ENCODE assay signal across 2 cellular contexts in the genomic region with DNA sequence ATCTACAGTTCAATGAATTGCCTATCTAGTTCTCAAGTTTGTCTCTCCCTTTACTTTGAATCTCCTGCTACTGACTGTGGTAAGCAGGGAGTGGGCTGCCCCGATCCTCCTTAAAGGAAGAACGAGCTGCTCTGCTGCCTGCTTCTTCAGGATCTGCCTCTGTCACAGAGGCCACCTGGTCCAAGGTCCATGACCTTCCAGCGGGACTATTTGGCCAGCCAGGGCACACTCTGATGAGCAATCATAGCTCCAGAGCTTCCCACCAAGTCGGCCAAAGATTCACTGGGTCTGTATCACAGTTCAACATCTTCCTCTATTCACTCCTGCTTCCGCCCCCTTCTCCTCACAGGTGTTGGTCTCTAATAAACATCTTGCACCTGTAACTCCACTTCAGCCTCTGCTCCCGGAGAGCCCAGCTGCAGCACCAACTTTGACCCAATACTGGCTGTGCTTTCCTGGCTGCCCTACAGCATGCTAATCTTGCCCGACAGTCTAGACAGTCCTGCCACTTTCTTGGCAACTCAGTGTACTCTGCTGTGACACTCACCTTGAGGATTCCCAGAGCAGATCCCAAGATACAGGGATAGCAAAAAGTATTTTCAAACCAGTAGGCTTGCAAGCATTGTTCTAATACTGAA.
TF ChIP-seq lines count a peak whose summit lies in the region.

No MANE protein-coding gene starts in this region.

TF ChIP-seq in liver, 16 proteins besides CTCF, POLR2A, EP300 and RAD21 (continued from another document):
- TF ChIP-seq, protein P1, sequence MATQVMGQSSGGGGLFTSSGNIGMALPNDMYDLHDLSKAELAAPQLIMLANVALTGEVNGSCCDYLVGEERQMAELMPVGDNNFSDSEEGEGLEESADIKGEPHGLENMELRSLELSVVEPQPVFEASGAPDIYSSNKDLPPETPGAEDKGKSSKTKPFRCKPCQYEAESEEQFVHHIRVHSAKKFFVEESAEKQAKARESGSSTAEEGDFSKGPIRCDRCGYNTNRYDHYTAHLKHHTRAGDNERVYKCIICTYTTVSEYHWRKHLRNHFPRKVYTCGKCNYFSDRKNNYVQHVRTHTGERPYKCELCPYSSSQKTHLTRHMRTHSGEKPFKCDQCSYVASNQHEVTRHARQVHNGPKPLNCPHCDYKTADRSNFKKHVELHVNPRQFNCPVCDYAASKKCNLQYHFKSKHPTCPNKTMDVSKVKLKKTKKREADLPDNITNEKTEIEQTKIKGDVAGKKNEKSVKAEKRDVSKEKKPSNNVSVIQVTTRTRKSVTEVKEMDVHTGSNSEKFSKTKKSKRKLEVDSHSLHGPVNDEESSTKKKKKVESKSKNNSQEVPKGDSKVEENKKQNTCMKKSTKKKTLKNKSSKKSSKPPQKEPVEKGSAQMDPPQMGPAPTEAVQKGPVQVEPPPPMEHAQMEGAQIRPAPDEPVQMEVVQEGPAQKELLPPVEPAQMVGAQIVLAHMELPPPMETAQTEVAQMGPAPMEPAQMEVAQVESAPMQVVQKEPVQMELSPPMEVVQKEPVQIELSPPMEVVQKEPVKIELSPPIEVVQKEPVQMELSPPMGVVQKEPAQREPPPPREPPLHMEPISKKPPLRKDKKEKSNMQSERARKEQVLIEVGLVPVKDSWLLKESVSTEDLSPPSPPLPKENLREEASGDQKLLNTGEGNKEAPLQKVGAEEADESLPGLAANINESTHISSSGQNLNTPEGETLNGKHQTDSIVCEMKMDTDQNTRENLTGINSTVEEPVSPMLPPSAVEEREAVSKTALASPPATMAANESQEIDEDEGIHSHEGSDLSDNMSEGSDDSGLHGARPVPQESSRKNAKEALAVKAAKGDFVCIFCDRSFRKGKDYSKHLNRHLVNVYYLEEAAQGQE (IDR thresholded peaks at IDR 0.05), result no peak
- no peak for TF ChIP-seq RXRA (IDR thresholded peaks at IDR 0.05)

TF ChIP-seq in HepG2, 621 proteins besides CTCF, POLR2A, EP300 and RAD21 (continued from another document):
- TF ChIP-seq ESRRA (CRISPR knock-in tag; IDR thresholded peaks at IDR 0.05; ENCODE audit: low read depth) (no peak), MAF1 (CRISPR knock-in tag; IDR thresholded peaks at IDR 0.05; ENCODE audit: borderline replicate concordance) (no peak), SALL2 (CRISPR knock-in tag; IDR thresholded peaks at IDR 0.05) (no peak), ZNF232 (CRISPR knock-in tag; IDR thresholded peaks at IDR 0.05; ENCODE audit: borderline replicate concordance) (no peak), HOXA5 (CRISPR knock-in tag; IDR thresholded peaks at IDR 0.05) (no peak), ETV5 (CRISPR knock-in tag; IDR thresholded peaks at IDR 0.05; ENCODE audit: borderline replicate concordance) (no peak)
- TF ChIP-seq, protein P2, sequence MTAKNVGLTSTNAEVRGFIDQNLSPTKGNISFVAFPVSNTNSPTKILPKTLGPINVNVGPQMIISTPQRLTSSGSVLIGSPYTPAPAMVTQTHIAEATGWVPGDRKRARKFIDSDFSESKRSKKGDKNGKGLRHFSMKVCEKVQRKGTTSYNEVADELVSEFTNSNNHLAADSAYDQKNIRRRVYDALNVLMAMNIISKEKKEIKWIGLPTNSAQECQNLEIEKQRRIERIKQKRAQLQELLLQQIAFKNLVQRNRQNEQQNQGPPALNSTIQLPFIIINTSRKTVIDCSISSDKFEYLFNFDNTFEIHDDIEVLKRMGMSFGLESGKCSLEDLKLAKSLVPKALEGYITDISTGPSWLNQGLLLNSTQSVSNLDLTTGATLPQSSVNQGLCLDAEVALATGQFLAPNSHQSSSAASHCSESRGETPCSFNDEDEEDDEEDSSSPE (CRISPR knock-in tag; IDR thresholded peaks at IDR 0.05), result no peak
- TF ChIP-seq, protein P3, sequence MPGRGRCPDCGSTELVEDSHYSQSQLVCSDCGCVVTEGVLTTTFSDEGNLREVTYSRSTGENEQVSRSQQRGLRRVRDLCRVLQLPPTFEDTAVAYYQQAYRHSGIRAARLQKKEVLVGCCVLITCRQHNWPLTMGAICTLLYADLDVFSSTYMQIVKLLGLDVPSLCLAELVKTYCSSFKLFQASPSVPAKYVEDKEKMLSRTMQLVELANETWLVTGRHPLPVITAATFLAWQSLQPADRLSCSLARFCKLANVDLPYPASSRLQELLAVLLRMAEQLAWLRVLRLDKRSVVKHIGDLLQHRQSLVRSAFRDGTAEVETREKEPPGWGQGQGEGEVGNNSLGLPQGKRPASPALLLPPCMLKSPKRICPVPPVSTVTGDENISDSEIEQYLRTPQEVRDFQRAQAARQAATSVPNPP (CRISPR knock-in tag; IDR thresholded peaks at IDR 0.05), result no peak
- TF ChIP-seq, protein P4, sequence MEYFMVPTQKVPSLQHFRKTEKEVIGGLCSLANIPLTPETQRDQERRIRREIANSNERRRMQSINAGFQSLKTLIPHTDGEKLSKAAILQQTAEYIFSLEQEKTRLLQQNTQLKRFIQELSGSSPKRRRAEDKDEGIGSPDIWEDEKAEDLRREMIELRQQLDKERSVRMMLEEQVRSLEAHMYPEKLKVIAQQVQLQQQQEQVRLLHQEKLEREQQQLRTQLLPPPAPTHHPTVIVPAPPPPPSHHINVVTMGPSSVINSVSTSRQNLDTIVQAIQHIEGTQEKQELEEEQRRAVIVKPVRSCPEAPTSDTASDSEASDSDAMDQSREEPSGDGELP (IDR thresholded peaks at IDR 0.05; ENCODE audit: borderline replicate concordance, low read depth), result no peak
